ENCODE assay signal across 1 cellular context in genomic region chr11:62671272-62671603, GRCh38.
TF ChIP-seq lines count a peak whose summit lies in the region.

No MANE protein-coding gene starts in this region.

TF ChIP-seq in HepG2, 621 proteins besides CTCF, POLR2A, EP300 and RAD21 (continues in another document):
- 0 out of 2 replicates have a peak, but pooled peaks have one; percentile 19 for TF ChIP-seq SNAI1 (CRISPR knock-in tag; IDR thresholded peaks at IDR 0.05; ENCODE audit: borderline replicate concordance)
- 0 out of 2 replicates have a peak, but pooled peaks have one; percentile 2 for TF ChIP-seq ZNF556 (CRISPR knock-in tag; IDR thresholded peaks at IDR 0.05; ENCODE audit: borderline replicate concordance)
- TF ChIP-seq ZNF678 (CRISPR knock-in tag; IDR thresholded peaks at IDR 0.05) = no peak
- TF ChIP-seq ZBTB42 (CRISPR knock-in tag; IDR thresholded peaks at IDR 0.05) = peak; percentile 24; the same call in 1 of the 2 replicates
- TF ChIP-seq IRX3 (CRISPR knock-in tag; IDR thresholded peaks at IDR 0.05; ENCODE audit: borderline replicate concordance, low read depth) = no peak
- TF ChIP-seq NFRKB (IDR thresholded peaks at IDR 0.05) = no peak
- 0 out of 2 replicates have a peak, but pooled peaks have one; percentile 25 for TF ChIP-seq ZFYVE20 (CRISPR knock-in tag; IDR thresholded peaks at IDR 0.05; ENCODE audit: borderline replicate concordance, low read depth)
- no peak for TF ChIP-seq CREB1 (IDR thresholded peaks at IDR 0.05)
- peak; percentile 28; the same call in 1 of the 2 replicates for TF ChIP-seq CREB1 (CRISPR knock-in tag; IDR thresholded peaks at IDR 0.05)
- TF ChIP-seq ZNF446 (CRISPR knock-in tag; IDR thresholded peaks at IDR 0.05) = peak; percentile 6; the same call in 1 of the 2 replicates
- no peak for TF ChIP-seq FOXO4 (CRISPR knock-in tag; conservative IDR thresholded peaks at IDR 0.05)
- TF ChIP-seq ZNF709 (CRISPR knock-in tag; IDR thresholded peaks at IDR 0.05) = 0 out of 2 replicates have a peak, but pooled peaks have one; percentile 12
- no peak for TF ChIP-seq GFI1 (CRISPR knock-in tag; IDR thresholded peaks at IDR 0.05; ENCODE audit: borderline replicate concordance)
- 0 out of 2 replicates have a peak, but pooled peaks have one; percentile 9 for TF ChIP-seq RFX5 (IDR thresholded peaks at IDR 0.05; ENCODE audit: low read depth, low read length)
- TF ChIP-seq ZSCAN21 (CRISPR knock-in tag; IDR thresholded peaks at IDR 0.05; ENCODE audit: borderline replicate concordance) = peak; percentile 26; the same call in 1 of the 2 replicates
- 0 out of 2 replicates have a peak, but pooled peaks have one; percentile 69 for TF ChIP-seq PHF21A (CRISPR knock-in tag; IDR thresholded peaks at IDR 0.05)
- TF ChIP-seq ZBTB40 (IDR thresholded peaks at IDR 0.05) = no peak
- TF ChIP-seq ZBTB40 (CRISPR knock-in tag; IDR thresholded peaks at IDR 0.05) = no peak
- TF ChIP-seq ZBTB37 (CRISPR knock-in tag; IDR thresholded peaks at IDR 0.05) = 0 out of 2 replicates have a peak, but pooled peaks have one; percentile 17
- 0 out of 2 replicates have a peak, but pooled peaks have one; percentile 68 for TF ChIP-seq CC2D1A (CRISPR knock-in tag; IDR thresholded peaks at IDR 0.05)
- TF ChIP-seq ZZZ3 (CRISPR knock-in tag; IDR thresholded peaks at IDR 0.05; ENCODE audit: borderline replicate concordance) = peak; percentile 13; the same call in 1 of the 2 replicates
- 0 out of 2 replicates have a peak, but pooled peaks have one; percentile 18 for TF ChIP-seq ZNF12 (CRISPR knock-in tag; IDR thresholded peaks at IDR 0.05)
- TF ChIP-seq SMAD9 (CRISPR knock-in tag; IDR thresholded peaks at IDR 0.05) = 0 out of 2 replicates have a peak, but pooled peaks have one; percentile 7
- no peak for TF ChIP-seq LCORL (IDR thresholded peaks at IDR 0.05)
- TF ChIP-seq LCORL (CRISPR knock-in tag; IDR thresholded peaks at IDR 0.05) = peak; percentile 68; the same call in 1 of the 2 replicates
- TF ChIP-seq ZNF280D (CRISPR knock-in tag; IDR thresholded peaks at IDR 0.05) = peak; percentile 33; the same call in 1 of the 2 replicates
- no peak for TF ChIP-seq SP1 (IDR thresholded peaks at IDR 0.05)
- TF ChIP-seq SP1 (CRISPR knock-in tag; IDR thresholded peaks at IDR 0.05) = 0 out of 2 replicates have a peak, but pooled peaks have one; percentile 3
- peak; percentile 54; the same call in 1 of the 2 replicates for TF ChIP-seq ZHX2 (IDR thresholded peaks at IDR 0.05; ENCODE audit: low read depth)
- TF ChIP-seq ZHX2 (CRISPR knock-in tag; IDR thresholded peaks at IDR 0.05; ENCODE audit: borderline replicate concordance) = no peak
- TF ChIP-seq ZNF317 (CRISPR knock-in tag; IDR thresholded peaks at IDR 0.05) = peak; percentile 18; the same call in 1 of the 2 replicates
- no peak for TF ChIP-seq ZNF572 (CRISPR knock-in tag; IDR thresholded peaks at IDR 0.05)
- TF ChIP-seq JUND (CRISPR knock-in tag; IDR thresholded peaks at IDR 0.05) = 0 out of 2 replicates have a peak, but pooled peaks have one; percentile 27
